ENCODE assay signal across 1 cellular context in genomic region chr5:150485770-150486401, GRCh38.
TF ChIP-seq lines count a peak whose summit lies in the region.

No MANE protein-coding gene starts in this region.

TF ChIP-seq in HepG2, 621 proteins besides CTCF, POLR2A, EP300 and RAD21 (continued from another document and continues in another):
- TF ChIP-seq, protein P1, sequence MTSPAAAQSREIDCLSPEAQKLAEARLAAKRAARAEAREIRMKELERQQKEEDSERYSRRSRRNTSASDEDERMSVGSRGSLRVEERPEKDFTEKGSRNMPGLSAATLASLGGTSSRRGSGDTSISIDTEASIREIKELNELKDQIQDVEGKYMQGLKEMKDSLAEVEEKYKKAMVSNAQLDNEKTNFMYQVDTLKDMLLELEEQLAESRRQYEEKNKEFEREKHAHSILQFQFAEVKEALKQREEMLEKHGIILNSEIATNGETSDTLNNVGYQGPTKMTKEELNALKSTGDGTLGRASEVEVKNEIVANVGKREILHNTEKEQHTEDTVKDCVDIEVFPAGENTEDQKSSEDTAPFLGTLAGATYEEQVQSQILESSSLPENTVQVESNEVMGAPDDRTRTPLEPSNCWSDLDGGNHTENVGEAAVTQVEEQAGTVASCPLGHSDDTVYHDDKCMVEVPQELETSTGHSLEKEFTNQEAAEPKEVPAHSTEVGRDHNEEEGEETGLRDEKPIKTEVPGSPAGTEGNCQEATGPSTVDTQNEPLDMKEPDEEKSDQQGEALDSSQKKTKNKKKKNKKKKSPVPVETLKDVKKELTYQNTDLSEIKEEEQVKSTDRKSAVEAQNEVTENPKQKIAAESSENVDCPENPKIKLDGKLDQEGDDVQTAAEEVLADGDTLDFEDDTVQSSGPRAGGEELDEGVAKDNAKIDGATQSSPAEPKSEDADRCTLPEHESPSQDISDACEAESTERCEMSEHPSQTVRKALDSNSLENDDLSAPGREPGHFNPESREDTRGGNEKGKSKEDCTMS (CRISPR knock-in tag; conservative IDR thresholded peaks at IDR 0.05) = no peak
- TF ChIP-seq U2AF1 (optimal IDR thresholded peaks at IDR 0.05; ENCODE audit: low read depth, low read length) = peak; percentile 18
- no peak for TF ChIP-seq ZNF230 (CRISPR knock-in tag; IDR thresholded peaks at IDR 0.05)
- TF ChIP-seq ZNF317 (CRISPR knock-in tag; IDR thresholded peaks at IDR 0.05) = no peak
- TF ChIP-seq ZNF670 (CRISPR knock-in tag; IDR thresholded peaks at IDR 0.05; ENCODE audit: borderline replicate concordance) = 0 out of 2 replicates have a peak, but pooled peaks have one; percentile 45
- no peak for TF ChIP-seq HNF1B (CRISPR knock-in tag; IDR thresholded peaks at IDR 0.05)
- TF ChIP-seq, protein P2, sequence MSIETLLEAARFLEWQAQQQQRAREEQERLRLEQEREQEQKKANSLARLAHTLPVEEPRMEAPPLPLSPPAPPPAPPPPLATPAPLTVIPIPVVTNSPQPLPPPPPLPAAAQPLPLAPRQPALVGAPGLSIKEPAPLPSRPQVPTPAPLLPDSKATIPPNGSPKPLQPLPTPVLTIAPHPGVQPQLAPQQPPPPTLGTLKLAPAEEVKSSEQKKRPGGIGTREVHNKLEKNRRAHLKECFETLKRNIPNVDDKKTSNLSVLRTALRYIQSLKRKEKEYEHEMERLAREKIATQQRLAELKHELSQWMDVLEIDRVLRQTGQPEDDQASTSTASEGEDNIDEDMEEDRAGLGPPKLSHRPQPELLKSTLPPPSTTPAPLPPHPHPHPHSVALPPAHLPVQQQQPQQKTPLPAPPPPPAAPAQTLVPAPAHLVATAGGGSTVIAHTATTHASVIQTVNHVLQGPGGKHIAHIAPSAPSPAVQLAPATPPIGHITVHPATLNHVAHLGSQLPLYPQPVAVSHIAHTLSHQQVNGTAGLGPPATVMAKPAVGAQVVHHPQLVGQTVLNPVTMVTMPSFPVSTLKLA (IDR thresholded peaks at IDR 0.05) = no peak
- TF ChIP-seq ZNF674 (CRISPR knock-in tag; IDR thresholded peaks at IDR 0.05; ENCODE audit: low read depth) = 0 out of 2 replicates have a peak, but pooled peaks have one; percentile 68
- TF ChIP-seq ZNF841 (CRISPR knock-in tag; IDR thresholded peaks at IDR 0.05; ENCODE audit: borderline replicate concordance) = peak; percentile 19; the same call in 1 of the 2 replicates
- no peak for TF ChIP-seq IRF1 (CRISPR knock-in tag; IDR thresholded peaks at IDR 0.05; ENCODE audit: low read depth)
- TF ChIP-seq KDM5B (CRISPR knock-in tag; IDR thresholded peaks at IDR 0.05; ENCODE audit: borderline replicate concordance) = peak; percentile 65; the same call in 1 of the 2 replicates
- peak; percentile 27 for TF ChIP-seq ZNF772 (CRISPR knock-in tag; IDR thresholded peaks at IDR 0.05)
- TF ChIP-seq ZFY (CRISPR knock-in tag; IDR thresholded peaks at IDR 0.05) = peak; percentile 32; the same call in 1 of the 2 replicates
- no peak for TF ChIP-seq TP53 (CRISPR knock-in tag; conservative IDR thresholded peaks at IDR 0.05)
- no peak for TF ChIP-seq ZBTB7B (CRISPR knock-in tag; IDR thresholded peaks at IDR 0.05)
- no peak for TF ChIP-seq NKX3-1 (CRISPR knock-in tag; IDR thresholded peaks at IDR 0.05)
- no peak for TF ChIP-seq SRSF1 (optimal IDR thresholded peaks at IDR 0.05; ENCODE audit: low read depth, low read length)
- peak; percentile 74 for TF ChIP-seq ZBTB2 (CRISPR knock-in tag; IDR thresholded peaks at IDR 0.05; ENCODE audit: low read depth)
- TF ChIP-seq RBM22 (optimal IDR thresholded peaks at IDR 0.05; ENCODE audit: low read length) = no peak
- TF ChIP-seq ATF6 (CRISPR knock-in tag; conservative IDR thresholded peaks at IDR 0.05) = no peak
- TF ChIP-seq MIER2 (CRISPR knock-in tag; IDR thresholded peaks at IDR 0.05) = no peak
- 0 out of 2 replicates have a peak, but pooled peaks have one; percentile 44 for TF ChIP-seq ZNF589 (CRISPR knock-in tag; conservative IDR thresholded peaks at IDR 0.05)
- no peak for TF ChIP-seq ZNF282 (IDR thresholded peaks at IDR 0.05; ENCODE audit: partially characterized antibody)
- peak; percentile 52; the same call in 1 of the 2 replicates for TF ChIP-seq TBX2 (CRISPR knock-in tag; IDR thresholded peaks at IDR 0.05; ENCODE audit: borderline replicate concordance)
- TF ChIP-seq DRAP1 (CRISPR knock-in tag; IDR thresholded peaks at IDR 0.05) = peak; percentile 62
- TF ChIP-seq, protein P3, sequence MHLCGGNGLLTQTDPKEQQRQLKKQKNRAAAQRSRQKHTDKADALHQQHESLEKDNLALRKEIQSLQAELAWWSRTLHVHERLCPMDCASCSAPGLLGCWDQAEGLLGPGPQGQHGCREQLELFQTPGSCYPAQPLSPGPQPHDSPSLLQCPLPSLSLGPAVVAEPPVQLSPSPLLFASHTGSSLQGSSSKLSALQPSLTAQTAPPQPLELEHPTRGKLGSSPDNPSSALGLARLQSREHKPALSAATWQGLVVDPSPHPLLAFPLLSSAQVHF (CRISPR knock-in tag; IDR thresholded peaks at IDR 0.05) = 0 out of 2 replicates have a peak, but pooled peaks have one; percentile 33
- TF ChIP-seq SP5 (CRISPR knock-in tag; IDR thresholded peaks at IDR 0.05; ENCODE audit: borderline replicate concordance, low read depth) = no peak
- TF ChIP-seq PHF8 (CRISPR knock-in tag; IDR thresholded peaks at IDR 0.05) = peak; percentile 55; the same call in 1 of the 2 replicates
- no peak for TF ChIP-seq ZNF576 (CRISPR knock-in tag; IDR thresholded peaks at IDR 0.05)
- TF ChIP-seq, protein P4, sequence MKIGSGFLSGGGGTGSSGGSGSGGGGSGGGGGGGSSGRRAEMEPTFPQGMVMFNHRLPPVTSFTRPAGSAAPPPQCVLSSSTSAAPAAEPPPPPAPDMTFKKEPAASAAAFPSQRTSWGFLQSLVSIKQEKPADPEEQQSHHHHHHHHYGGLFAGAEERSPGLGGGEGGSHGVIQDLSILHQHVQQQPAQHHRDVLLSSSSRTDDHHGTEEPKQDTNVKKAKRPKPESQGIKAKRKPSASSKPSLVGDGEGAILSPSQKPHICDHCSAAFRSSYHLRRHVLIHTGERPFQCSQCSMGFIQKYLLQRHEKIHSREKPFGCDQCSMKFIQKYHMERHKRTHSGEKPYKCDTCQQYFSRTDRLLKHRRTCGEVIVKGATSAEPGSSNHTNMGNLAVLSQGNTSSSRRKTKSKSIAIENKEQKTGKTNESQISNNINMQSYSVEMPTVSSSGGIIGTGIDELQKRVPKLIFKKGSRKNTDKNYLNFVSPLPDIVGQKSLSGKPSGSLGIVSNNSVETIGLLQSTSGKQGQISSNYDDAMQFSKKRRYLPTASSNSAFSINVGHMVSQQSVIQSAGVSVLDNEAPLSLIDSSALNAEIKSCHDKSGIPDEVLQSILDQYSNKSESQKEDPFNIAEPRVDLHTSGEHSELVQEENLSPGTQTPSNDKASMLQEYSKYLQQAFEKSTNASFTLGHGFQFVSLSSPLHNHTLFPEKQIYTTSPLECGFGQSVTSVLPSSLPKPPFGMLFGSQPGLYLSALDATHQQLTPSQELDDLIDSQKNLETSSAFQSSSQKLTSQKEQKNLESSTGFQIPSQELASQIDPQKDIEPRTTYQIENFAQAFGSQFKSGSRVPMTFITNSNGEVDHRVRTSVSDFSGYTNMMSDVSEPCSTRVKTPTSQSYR (CRISPR knock-in tag; IDR thresholded peaks at IDR 0.05; ENCODE audit: borderline replicate concordance) = peak; percentile 17; the same call in 1 of the 2 replicates
- no peak for TF ChIP-seq ZSCAN12 (CRISPR knock-in tag; IDR thresholded peaks at IDR 0.05)
- TF ChIP-seq ZNF512B (CRISPR knock-in tag; IDR thresholded peaks at IDR 0.05; ENCODE audit: borderline replicate concordance) = no peak
- peak; percentile 79 for TF ChIP-seq ZSCAN31 (CRISPR knock-in tag; IDR thresholded peaks at IDR 0.05; ENCODE audit: low read depth)
- peak; percentile 63; the same call in 1 of the 2 replicates for TF ChIP-seq DNMT1 (CRISPR knock-in tag; IDR thresholded peaks at IDR 0.05)
- peak; percentile 79 for TF ChIP-seq HNRNPLL (IDR thresholded peaks at IDR 0.05; ENCODE audit: low read depth, low read length, poor library complexity, severe bottlenecking)
- no peak for TF ChIP-seq TCF12 (IDR thresholded peaks at IDR 0.05)
- TF ChIP-seq TCF12 (CRISPR knock-in tag; IDR thresholded peaks at IDR 0.05) = 0 out of 2 replicates have a peak, but pooled peaks have one; percentile 35
- no peak for TF ChIP-seq ZNF777 (CRISPR knock-in tag; IDR thresholded peaks at IDR 0.05)
- 0 out of 2 replicates have a peak, but pooled peaks have one; percentile 0 for TF ChIP-seq MTERF4 (CRISPR knock-in tag; IDR thresholded peaks at IDR 0.05)
- TF ChIP-seq, protein P5, sequence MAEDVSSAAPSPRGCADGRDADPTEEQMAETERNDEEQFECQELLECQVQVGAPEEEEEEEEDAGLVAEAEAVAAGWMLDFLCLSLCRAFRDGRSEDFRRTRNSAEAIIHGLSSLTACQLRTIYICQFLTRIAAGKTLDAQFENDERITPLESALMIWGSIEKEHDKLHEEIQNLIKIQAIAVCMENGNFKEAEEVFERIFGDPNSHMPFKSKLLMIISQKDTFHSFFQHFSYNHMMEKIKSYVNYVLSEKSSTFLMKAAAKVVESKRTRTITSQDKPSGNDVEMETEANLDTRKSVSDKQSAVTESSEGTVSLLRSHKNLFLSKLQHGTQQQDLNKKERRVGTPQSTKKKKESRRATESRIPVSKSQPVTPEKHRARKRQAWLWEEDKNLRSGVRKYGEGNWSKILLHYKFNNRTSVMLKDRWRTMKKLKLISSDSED (CRISPR knock-in tag; IDR thresholded peaks at IDR 0.05) = no peak
- no peak for TF ChIP-seq CREB1 (IDR thresholded peaks at IDR 0.05)
- no peak for TF ChIP-seq CREB1 (CRISPR knock-in tag; IDR thresholded peaks at IDR 0.05)
